ENCODE assay signal across 28 cellular contexts in the genomic region with DNA sequence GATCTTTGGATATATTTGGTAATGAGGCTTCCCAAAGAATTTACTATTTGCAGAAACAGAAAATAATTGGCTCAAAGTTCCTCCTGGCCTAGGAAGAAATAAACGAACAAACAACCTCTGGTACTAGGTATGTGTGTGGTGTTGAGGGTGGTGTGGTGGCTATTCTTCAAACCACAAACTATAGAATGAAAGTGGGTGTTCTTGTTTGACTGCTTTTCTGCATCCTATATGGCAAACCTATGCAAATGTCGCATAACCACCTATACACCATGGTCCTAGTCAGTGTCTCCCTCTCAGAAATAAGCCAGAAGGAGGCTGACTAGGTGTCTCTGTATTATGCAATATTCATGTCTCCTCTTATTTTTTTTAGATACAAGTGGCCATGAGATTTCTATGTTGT.
DNase-seq lines count a peak whose midpoint lies in the region; ATAC-seq, FAIRE-seq and TF ChIP-seq lines count a peak whose summit lies in the region.
"Had no signal": no experiment of that assay in that cellular context is flagged by ENCODE, and none has a peak within 500 bp of the region (broad histone marks: within the 10 kb centered on the region; RNA-seq: fewer than 3 reads in every experiment).

No MANE protein-coding gene starts in this region.

- no peak overlapping the region for H2AFZ ChIP-seq in GM12878 (ENCODE audit: control insufficient read depth, low read depth, low read length)
- H2AFZ ChIP-seq: GM23338 had no signal

- in situ Hi-C loops in GM12878 (cut with MboI) = no loop called here

- H3K27me3 ChIP-seq in GM12878 (replicated peaks in 1 of 2; ENCODE audit: control insufficient read depth in 2 of 2, insufficient read depth in 2 of 2, low read length in 1 of 2) = no peaks in the 10 kb centered on the region
- H3K27me3 ChIP-seq: BLaER1 treated with 17β-estradiol and CSF1 and Interleukin-3, amounts not matched to agents 10 nM and 100 nM; upper lobe of left lung had no signal

- peak overlapping the region; percentile 26; the same call in 1 of the 2 replicates for H3K4me2 ChIP-seq in GM12878 (ENCODE audit: control insufficient read depth, insufficient read depth)
- H3K4me2 ChIP-seq: BLaER1 treated with 17β-estradiol and CSF1 and Interleukin-3, amounts not matched to agents 10 nM and 100 nM; GM23338 had no signal

- TF ChIP-seq POLR2A in GM12878 (IDR thresholded peaks at IDR 0.05; ENCODE audit: low read depth, low read length) = no peak

- no peak for FAIRE-seq in GM12878 (lab: Jason Lieb, UNC)
- FAIRE-seq: endothelial cell of umbilical vein had no signal

- DNase-seq in GM12878 (ENCODE audit: low read depth, low spot score) = no peak
- DNase-seq in NCI-H1417 treated with DMSO at 0.1 percent for 48 hours (lab: John Stamatoyannopoulos, UW) = no peak
- DNase-seq in NCI-H2107 (lab: John Stamatoyannopoulos, UW) = no peak
- DNase-seq in SKM-1 treated with dmso at 0.1 percent for 144 hours (lab: John Stamatoyannopoulos, UW; ENCODE audit: unreplicated experiment) = no peak
- DNase-seq: activated B cell treated with CpG ODN at 0.5 μM for 24 hours; activated CD4-positive, alpha-beta T cell treated with anti-CD3 and anti-CD28 coated beads, Interleukin-2, amount 50 U/mL, for 4 hours; activated CD8-positive, alpha-beta memory T cell treated with anti-CD3 and anti-CD28 coated beads, Interleukin-2, amount 50 U/mL, for 48 hours; amygdala; DMS79; GDM1; Kasumi-1; left ventricle myocardium inferior; NCI-H1694; NCI-H2171; NCI-H510A treated with DMSO at 0.1 percent for 48 hours; nucleus accumbens; stimulated activated CD4-positive, alpha-beta T cell treated with anti-CD3 and anti-CD28 coated beads, Interleukin-4, amount 100 ng/mL, for 4 hours; stimulated activated naive B cell treated with anti-CD40 and anti-IgM and Interleukin-4, amounts not matched to agents 10 μg/mL and 1 μg/mL and 100 μg/mL, for 72 hours; upper lobe of left lung had no signal

- H4K20me1 ChIP-seq in GM12878 (ENCODE audit: control insufficient read depth, insufficient read depth) = no peaks in the 10 kb centered on the region
- H4K20me1 ChIP-seq: BLaER1 treated with 17β-estradiol and CSF1 and Interleukin-3, amounts not matched to agents 10 nM and 100 nM had no signal

- intact Hi-C loops in GM12878 (cut with micrococcal nuclease; ENCODE audit: unreplicated experiment) = no loop called here

- POLR2A ChIA-PET in GM12878 (lab: Charles Lee) = no interaction called here

- H3K9ac ChIP-seq in GM12878 (ENCODE audit: control insufficient read depth, insufficient read depth, low read length) = no peak overlapping the region
- H3K9ac ChIP-seq: BLaER1 treated with 17β-estradiol and CSF1 and Interleukin-3, amounts not matched to agents 10 nM and 100 nM had no signal

- RAD21 ChIA-PET in GM12878 (lab: Charles Lee; ENCODE audit: unreplicated experiment) = no interaction called here

- H3K36me3 ChIP-seq in GM12878 (ENCODE audit: control insufficient read depth in 2 of 2, insufficient read depth in 2 of 2, low read length in 1 of 2) = no peaks in the 10 kb centered on the region
- H3K36me3 ChIP-seq: BLaER1 treated with 17β-estradiol and CSF1 and Interleukin-3, amounts not matched to agents 10 nM and 100 nM; left ventricle myocardium inferior; prostate gland; upper lobe of left lung had no signal

- no peak for TF ChIP-seq EP300 in GM12878 (IDR thresholded peaks at IDR 0.05; ENCODE audit: borderline replicate concordance in 1 of 2, control insufficient read depth in 1 of 2, low read depth in 2 of 2, low read length in 2 of 2)

- no peak overlapping the region for H3K4me3 ChIP-seq in GM12878
- H3K4me3 ChIP-seq: BLaER1 treated with 17β-estradiol and CSF1 and Interleukin-3, amounts not matched to agents 10 nM and 100 nM; GM23338; left ventricle myocardium inferior; prostate gland; upper lobe of left lung had no signal

- peaks cover 6% of the 10 kb centered on the region; the same call in 1 of the 2 replicates for H3K4me1 ChIP-seq in GM12878 (ENCODE audit: control insufficient read depth, insufficient read depth, low read length)
- H3K4me1 ChIP-seq: left ventricle myocardium inferior, prostate gland, upper lobe of left lung had no signal

- no peaks in the 10 kb centered on the region for H3K9me3 ChIP-seq in GM12878 (replicated peaks; ENCODE audit: control insufficient read depth, insufficient read depth, low read length)
- H3K9me3 ChIP-seq: BLaER1 treated with 17β-estradiol and CSF1 and Interleukin-3, amounts not matched to agents 10 nM and 100 nM; left ventricle myocardium inferior; prostate gland; upper lobe of left lung had no signal

- CTCF ChIA-PET in GM12878 (lab: Yijun Ruan, JAX) = interaction anchor here (1.4 kb wide), 1 partner anchor 99 kb away, joined by 3 read pairs; no protein-coding TSS in a partner anchor

- TF ChIP-seq RAD21 in GM12878 (IDR thresholded peaks at IDR 0.05; ENCODE audit: insufficient read depth, low read depth, low read length) = no peak

- H3K79me2 ChIP-seq in GM12878 (ENCODE audit: control insufficient read depth, insufficient read depth, low read length) = no peaks in the 10 kb centered on the region

- no peak overlapping the region for H3K27ac ChIP-seq in GM12878 (ENCODE audit: control insufficient read depth, insufficient read depth)
- H3K27ac ChIP-seq: BLaER1 treated with 17β-estradiol and CSF1 and Interleukin-3, amounts not matched to agents 10 nM and 100 nM; HL-60; left ventricle myocardium inferior; prostate gland; upper lobe of left lung had no signal

- SMC1A ChIA-PET in GM12878 (lab: Charles Lee; ENCODE audit: uncharacterized antibody, unreplicated experiment) = interaction anchor here (0.6 to 2.1 kb wide), 7 partner anchors 9 to 645 kb away, joined by 3 to 10 read pairs (median 4); no protein-coding TSS in a partner anchor

- 26% methylated on average over 2 of the region's 2 CpGs for WGBS in GM12878 (ENCODE audit: insufficient coverage, insufficient replicate concordance, low lambda C conversion rate, missing lambda C conversion rate)

- no TSS peak for BruUV-seq in GM12878 (replicated peaks; lab: Mats Ljungman, UMichigan)

- peak; percentile 42 for ATAC-seq in GM18520 (IDR thresholded peaks at IDR 0.05; ENCODE audit: unreplicated experiment)
- ATAC-seq in GM21528 (IDR thresholded peaks at IDR 0.05; ENCODE audit: low FRiP score, unreplicated experiment) = peak; percentile 63
- peak; percentile 64 for ATAC-seq in HG03175 (IDR thresholded peaks at IDR 0.05; ENCODE audit: unreplicated experiment)
- peak; percentile 80 for ATAC-seq in GM12878
- ATAC-seq: GM23338; Panc1; stimulated activated naive B cell treated with anti-CD40 and anti-IgM and Interleukin-4, amounts not matched to agents 10 μg/mL and 1 μg/mL and 100 μg/mL, for 72 hours had no signal

- TF ChIP-seq CTCF in GM12878 (IDR thresholded peaks at IDR 0.05 in 2 of 3, conservative IDR thresholded peaks at IDR 0.05 in 1 of 3; ENCODE audit: control insufficient read depth in 2 of 3, extremely low read depth in 1 of 3, insufficient read depth in 1 of 3, low read depth in 3 of 3, low read length in 3 of 3) = no peak

TF ChIP-seq in GM12878, 131 proteins besides CTCF, POLR2A, EP300 and RAD21:
- TF ChIP-seq RUNX3 (IDR thresholded peaks at IDR 0.05; ENCODE audit: low read length) (peak; percentile 83), CHD4 (IDR thresholded peaks at IDR 0.05) (no peak), POU2F2 (IDR thresholded peaks at IDR 0.05; ENCODE audit: borderline replicate concordance, low read depth, low read length) (no peak), IKZF2 (IDR thresholded peaks at IDR 0.05) (peak; percentile 19 to 32; a peak in 1 of 4 replicates), SP1 (IDR thresholded peaks at IDR 0.05; ENCODE audit: low read depth, low read length) (no peak), CREM (IDR thresholded peaks at IDR 0.05; ENCODE audit: low read depth) (no peak), CBFB (IDR thresholded peaks at IDR 0.05; ENCODE audit: low read depth) (peak; percentile 67; the same call in 1 of the 2 replicates), CBX3 (IDR thresholded peaks at IDR 0.05; ENCODE audit: borderline replicate concordance, low read depth) (no peak), DPF2 (IDR thresholded peaks at IDR 0.05) (0 out of 2 replicates have a peak, but pooled peaks have one; percentile 29), ZNF217 (IDR thresholded peaks at IDR 0.05) (no peak), NFIC (IDR thresholded peaks at IDR 0.05; ENCODE audit: low read depth, low read length) (peak; percentile 15; the same call in 1 of the 2 replicates), SMAD5 (IDR thresholded peaks at IDR 0.05; ENCODE audit: low read depth) (no peak)
